Comparison of ENCODE assay signal across 8 cellular contexts in the genomic region with DNA sequence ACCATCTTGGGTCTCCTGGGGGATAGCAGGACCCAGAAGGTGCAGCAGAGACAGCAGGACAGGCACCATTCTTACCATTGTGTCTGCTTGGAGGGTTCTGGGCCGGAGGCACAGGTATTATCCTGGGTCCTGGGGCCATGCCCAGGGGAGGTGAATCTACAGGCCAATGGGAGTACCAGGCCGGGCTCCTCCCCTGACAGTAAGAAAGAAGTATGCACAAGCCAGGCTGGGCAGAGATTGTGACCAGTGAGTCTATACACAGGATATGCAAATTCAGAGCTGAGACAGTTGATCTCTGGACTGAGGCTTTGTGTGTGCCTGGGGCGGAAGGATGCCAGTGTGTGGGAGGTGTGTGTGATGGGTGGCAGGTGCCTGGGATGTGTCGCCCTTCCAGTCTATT. TPM values are rescaled to one million over a fixed set of nuclear protein-coding genes. Genes with fewer than 3 reads are reported as not detected.
DNase-seq lines count a peak whose midpoint lies in the region; ATAC-seq and TF ChIP-seq lines count a peak whose summit lies in the region.
"Not testable (repeated sequence)": the region's sequence is repeated elsewhere in the genome, so short reads cannot be mapped to it uniquely, and the experiment has no call there.

No MANE protein-coding gene starts in this region.

- WGBS in aorta, 2 donors = 79 to 88% methylated on average over 3 to 4 of the region's 4 CpGs

- peaks cover 32% of the 10 kb centered on the region for H3K27me3 Mint-ChIP-seq in activated T-helper 17 cell treated with anti-CD3 and anti-CD28 coated beads, Interleukin-2, amount 50 U/mL, for 72 hours

- not testable (repeated sequence) for H3K9me3 Mint-ChIP-seq in activated T-helper 17 cell treated with anti-CD3 and anti-CD28 coated beads, Interleukin-2, amount 50 U/mL, for 72 hours

- H3K36me3 ChIP-seq in OCI-LY7 (ENCODE audit: insufficient read depth, low read length); aorta (ENCODE audit: control insufficient read depth in 1 of 2, insufficient read depth in 2 of 2, low read length in 1 of 2): not testable (repeated sequence)

- intact Hi-C loops in OCI-LY7 (cut with micrococcal nuclease; ENCODE audit: unreplicated experiment); aorta (cut with DNase I): not testable (repeated sequence)

- H3K4me3 Mint-ChIP-seq in activated T-helper 17 cell treated with anti-CD3 and anti-CD28 coated beads, Interleukin-2, amount 50 U/mL, for 72 hours = peak overlapping the region; percentile 37

- TF ChIP-seq CTCF in OCI-LY7 (conservative IDR thresholded peaks at IDR 0.05; ENCODE audit: low read length) = not testable (repeated sequence)

- peak overlapping the region; percentile 59 for H3K4me3 ChIP-seq in OCI-LY7 (ENCODE audit: low read depth, low read length, poor library complexity, severe bottlenecking)
- H3K4me3 ChIP-seq in aorta (ENCODE audit: low read length in 2 of 2) = not testable (repeated sequence)

- H3K4me1 ChIP-seq in OCI-LY7 (ENCODE audit: insufficient read depth, low read length, poor library complexity, severe bottlenecking) = peaks cover 19% of the 10 kb centered on the region
- H3K4me1 ChIP-seq in aorta (ENCODE audit: control insufficient read depth in 1 of 2, insufficient read depth in 2 of 2, low read length in 2 of 2) = not testable (repeated sequence)

- not testable (repeated sequence) for H3K27me3 ChIP-seq in aorta (ENCODE audit: control insufficient read depth in 1 of 2, insufficient read depth in 2 of 2, low read length in 1 of 2)

- not testable (repeated sequence) for H3K4me1 Mint-ChIP-seq in activated T-helper 17 cell treated with anti-CD3 and anti-CD28 coated beads, Interleukin-2, amount 50 U/mL, for 72 hours

- POLR2A ChIA-PET in OCI-LY7 (lab: Charles Lee) = interaction anchor here (1.1 to 1.7 kb wide), 2 partner anchors 11 to 38 kb away, joined by 4 to 5 read pairs; no protein-coding TSS in a partner anchor

- not testable (repeated sequence) for H4K20me1 ChIP-seq in OCI-LY7 (ENCODE audit: insufficient read depth, low read length)

- ATAC-seq in GM18511 (IDR thresholded peaks at IDR 0.05; ENCODE audit: unreplicated experiment) (peak; percentile 92), GM19397 (IDR thresholded peaks at IDR 0.05; ENCODE audit: unreplicated experiment) (peak; percentile 84), HG02798 (IDR thresholded peaks at IDR 0.05; ENCODE audit: poor library complexity, unreplicated experiment) (peak; percentile 86), HG03460 (IDR thresholded peaks at IDR 0.05; ENCODE audit: unreplicated experiment) (peak; percentile 85), left lobe of liver (peak; percentile 85), aorta (ENCODE audit: low FRiP score) (peak; percentile 15)
- peak; percentile 89 for ATAC-seq in activated T-helper 17 cell treated with anti-CD3 and anti-CD28 coated beads, Interleukin-2, amount 50 U/mL, for 72 hours (replicated peaks)

- peak overlapping the region; percentile 86; the same call in 1 of the 2 replicates for H2AFZ ChIP-seq in OCI-LY7 (ENCODE audit: low read length)

- not testable (repeated sequence) for H3K9me2 ChIP-seq in OCI-LY7 (ENCODE audit: insufficient read depth, low read length)

- DNase-seq in OCI-LY7 (ENCODE audit: low spot score) (peak; percentile 86), left lobe of liver (ENCODE audit: low spot score) (peak; percentile 89)
- DNase-seq in aorta = not testable (repeated sequence)

- peak overlapping the region; percentile 46 for H3K27ac ChIP-seq in OCI-LY7 (ENCODE audit: low read depth, low read length, poor library complexity, severe bottlenecking)
- H3K27ac ChIP-seq in aorta (ENCODE audit: low read depth in 1 of 2, low read length in 2 of 2) = not testable (repeated sequence)

- CTCF ChIA-PET in OCI-LY7 (lab: Charles Lee; ENCODE audit: unreplicated experiment) = not testable (repeated sequence)

- H3K36me3 Mint-ChIP-seq in activated T-helper 17 cell treated with anti-CD3 and anti-CD28 coated beads, Interleukin-2, amount 50 U/mL, for 72 hours (ENCODE audit: low read depth) = not testable (repeated sequence)

- not testable (repeated sequence) for H3K79me2 ChIP-seq in OCI-LY7 (ENCODE audit: insufficient read depth, low read depth, low read length)

- H3K27ac Mint-ChIP-seq in activated T-helper 17 cell treated with anti-CD3 and anti-CD28 coated beads, Interleukin-2, amount 50 U/mL, for 72 hours = peak overlapping the region; percentile 58

- not testable (repeated sequence) for BruUV-seq in OCI-LY7 (replicated peaks; lab: Mats Ljungman, UMichigan)

- not testable (repeated sequence) for H3K9me3 ChIP-seq in OCI-LY7 (ENCODE audit: low read length); aorta (ENCODE audit: control insufficient read depth, low read length)

- peak overlapping the region; percentile 79 for H3K4me2 ChIP-seq in OCI-LY7 (ENCODE audit: low read length)

RNA-seq across cellular contexts. Expression of a gene that starts 31.9 kb away (rescaled TPM):
- 8.7 and 14.6 TPM in 2 replicates for total RNA-seq in OCI-LY7 (2014; rRNA removed; shearing (Covaris generic))
- total RNA-seq in OCI-LY7 (2022) (13.2 and 14.1 TPM in 2 replicates), left lobe of liver (7.0 TPM), aorta (10 to 100 TPM; 10.9 to 16.5 TPM)
- total RNA-seq in activated T-helper 17 cell treated with anti-CD3 and anti-CD28 coated beads, Interleukin-2, amount 50 U/mL, for 72 hours = 1 to 10 TPM; 3.4 to 8.2 TPM
- 10 to 100 TPM; 28.2 to 30.6 TPM for polyA plus RNA-seq in aorta

RNA-seq across cellular contexts. Expression of a gene that starts 44.8 kb away (rescaled TPM):
- total RNA-seq in OCI-LY7 (2014; rRNA removed; shearing (Covaris generic)) = 92.7 and 114 TPM in 2 replicates
- 93.4 and 102 TPM in 2 replicates for total RNA-seq in OCI-LY7 (2022)
- 10 to 100 TPM; 69.0 to 82.6 TPM for total RNA-seq in activated T-helper 17 cell treated with anti-CD3 and anti-CD28 coated beads, Interleukin-2, amount 50 U/mL, for 72 hours
- total RNA-seq in left lobe of liver = 131 TPM
- 100 to 1,000 TPM; 146 to 155 TPM for total RNA-seq in aorta
- polyA plus RNA-seq in aorta = 100 to 1,000 TPM; 294 to 333 TPM

RNA-seq across cellular contexts. Expression of a gene that starts 52.1 kb away (rescaled TPM):
- 15.9 and 17.8 TPM in 2 replicates for total RNA-seq in OCI-LY7 (2014; rRNA removed; shearing (Covaris generic))
- total RNA-seq in OCI-LY7 (2022) (31.9 and 34.8 TPM in 2 replicates), left lobe of liver (8.6 TPM), aorta (10 to 100 TPM in 1 of 2 donors, 1 to 10 TPM in 1; 7.5 to 14.8 TPM)
- total RNA-seq in activated T-helper 17 cell treated with anti-CD3 and anti-CD28 coated beads, Interleukin-2, amount 50 U/mL, for 72 hours = 10 to 100 TPM; 20.0 to 23.1 TPM
- polyA plus RNA-seq in aorta = 10 to 100 TPM in 1 of 2 donors, 1 to 10 TPM in 1; 6.5 to 19.7 TPM

Comparison
In these comparisons a context has a peak if more than half of its experiments do, and no peak if none do; other contexts are left out.
1. ATAC-seq: peak in every context shown above with its lines; median percentile 92 in GM18511; 89 in activated T-helper 17 cell treated with anti-CD3 and anti-CD28 coated beads, Interleukin-2, amount 50 U/mL, for 72 hours; 86 in HG02798; 85 in HG03460; 85 in left lobe of liver; 84 in GM19397; 15 in aorta.